10 cellular contexts compared by ENCODE assay signal in genomic region chr1:15028117-15028516, GRCh38.
DNase-seq lines count a peak whose midpoint lies in the region; ATAC-seq and TF ChIP-seq lines count a peak whose summit lies in the region.
"Had no signal": no experiment of that assay in that cellular context is flagged by ENCODE, and none has a peak within 500 bp of the region (broad histone marks: within the 10 kb centered on the region; RNA-seq: fewer than 3 reads in every experiment).

No MANE protein-coding gene starts in this region.

- intact Hi-C loops in Panc1 (cut with micrococcal nuclease; ENCODE audit: unreplicated experiment): no loop called here

- no peaks in the 10 kb centered on the region for H3K4me1 ChIP-seq in Panc1 (ENCODE audit: control insufficient read depth, insufficient read depth, low read length)

- POLR2A ChIA-PET in Panc1 (lab: Charles Lee): no interaction called here

- DNase-seq in A172 (ENCODE audit: low spot score) (peak; percentile 59), Panc1 (ENCODE audit: low read depth, low spot score) (no peak), fibroblast of peridontal ligament (ENCODE audit: extremely low read depth) (peak; percentile 92), myocyte (ENCODE audit: low read depth) (peak; percentile 95)
- DNase-seq in activated CD4-positive, alpha-beta T cell treated with anti-CD3 and anti-CD28 coated beads for 4 hours: no peak

- in situ Hi-C loops in Panc1 (cut with HindIII; ENCODE audit: low pct_unique_long_range_greater_than_20kb, low sequenced_read_pairs): no loop called here

- no peaks in the 10 kb centered on the region for H3K36me3 ChIP-seq in Panc1 (ENCODE audit: control insufficient read depth, insufficient read depth, low read length)
- H3K36me3 ChIP-seq: neutrophil, upper lobe of left lung had no signal

- H3K27ac ChIP-seq in Panc1 (ENCODE audit: low read length): no peak overlapping the region
- H3K27ac ChIP-seq: neutrophil, upper lobe of left lung had no signal

- CTCF ChIA-PET in Panc1 (lab: Charles Lee): interaction anchor here (0.6 to 1.7 kb wide), 4 partner anchors 10 to 1373 kb away, joined by 3 to 10 read pairs (median 4); no protein-coding TSS in a partner anchor

- no peaks in the 10 kb centered on the region for H3K9me3 ChIP-seq in Panc1 (ENCODE audit: control insufficient read depth, insufficient read depth, low read depth, low read length)
- H3K9me3 ChIP-seq: neutrophil, upper lobe of left lung had no signal

- no peak for TF ChIP-seq CTCF in Panc1 (IDR thresholded peaks at IDR 0.05)

- no TSS peak for BruUV-seq in Panc1 (replicated peaks; lab: Mats Ljungman, UMichigan)

- no peaks in the 10 kb centered on the region for H3K27me3 ChIP-seq in Panc1 (ENCODE audit: control insufficient read depth, insufficient read depth, low read length)
- H3K27me3 ChIP-seq: neutrophil, upper lobe of left lung had no signal

- ATAC-seq in Panc1 (peak; percentile 27), HG03095 (IDR thresholded peaks at IDR 0.05; ENCODE audit: unreplicated experiment) (no peak), HG03196 (IDR thresholded peaks at IDR 0.05; ENCODE audit: unreplicated experiment) (no peak), HG02571 (IDR thresholded peaks at IDR 0.05; ENCODE audit: unreplicated experiment) (no peak)

- no peak overlapping the region for H3K4me3 ChIP-seq in Panc1 (ENCODE audit: low read depth in 2 of 2, low read length in 2 of 2)
- H3K4me3 ChIP-seq: upper lobe of left lung had no signal

Comparison
In these comparisons a context has a peak if more than half of its experiments do, and no peak if none do; other contexts are left out.
1. DNase-seq: peak in A172 (single experiment), fibroblast of peridontal ligament (single experiment) and myocyte (single experiment); none in Panc1 (single experiment) and activated CD4-positive, alpha-beta T cell treated with anti-CD3 and anti-CD28 coated beads for 4 hours (0 of 2).